In the genomic region with DNA sequence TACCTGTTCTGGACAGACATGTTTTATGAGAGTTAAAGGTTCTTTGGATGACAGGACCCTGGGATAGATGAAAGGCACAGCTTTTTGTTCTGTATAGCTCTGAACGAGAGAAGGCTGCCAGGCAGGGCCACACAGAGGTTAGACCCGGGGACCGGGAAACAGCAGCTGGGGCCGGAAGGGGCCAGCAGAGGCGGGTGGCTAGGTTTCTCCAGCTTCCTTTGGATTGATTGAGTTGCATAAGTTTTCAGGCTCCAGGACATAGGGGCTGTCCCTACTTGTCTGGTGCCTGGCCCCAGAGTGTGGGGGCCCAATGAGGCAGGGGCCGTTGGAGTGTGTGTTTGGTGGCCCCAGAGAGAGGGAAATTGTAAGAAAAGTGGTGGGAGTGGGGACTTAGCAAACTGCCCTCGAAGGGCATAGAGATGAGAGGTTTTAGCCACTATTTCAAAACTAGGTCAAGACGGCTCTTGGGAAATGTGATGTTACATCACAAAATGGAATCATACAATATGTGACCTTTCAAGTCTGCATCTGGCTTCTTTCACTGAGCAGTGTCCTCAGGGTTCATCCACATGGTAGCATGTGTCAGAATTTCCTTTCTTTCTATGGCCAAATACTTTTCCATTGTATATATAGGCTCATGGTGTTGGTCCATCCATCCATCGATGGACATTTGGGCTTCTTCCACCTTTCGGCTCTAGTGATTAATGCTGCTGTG, we compare ENCODE assay signal across 23 cellular contexts. TPM values are rescaled to one million over a fixed set of nuclear protein-coding genes. Genes with fewer than 3 reads are reported as not detected.
DNase-seq lines count a peak whose midpoint lies in the region; ATAC-seq and TF ChIP-seq lines count a peak whose summit lies in the region.
"Had no signal": no experiment of that assay in that cellular context is flagged by ENCODE, and none has a peak within 500 bp of the region (broad histone marks: within the 10 kb centered on the region; RNA-seq: fewer than 3 reads in every experiment).

No MANE protein-coding gene starts in this region.

- ATAC-seq in gastroesophageal sphincter = peak; percentile 50
- ATAC-seq: activated naive CD8-positive, alpha-beta T cell treated with anti-CD3 and anti-CD28 coated beads, Interleukin-2, amount 50 U/mL, for 24 hours; stimulated activated naive CD8-positive, alpha-beta T cell treated with anti-CD3 and anti-CD28 coated beads, Interleukin-15, Interleukin-2, amounts not matched to agents 100 U/mL and 50 U/mL, for 24 hours had no signal

- no peaks in the 10 kb centered on the region for H4K20me1 ChIP-seq in osteoblast (ENCODE audit: insufficient read depth, low read length)

- no peaks in the 10 kb centered on the region for H3K9me3 ChIP-seq in gastroesophageal sphincter
- H3K9me3 ChIP-seq in osteoblast (ENCODE audit: low read depth, low read length) = no peaks in the 10 kb centered on the region

- no peak for TF ChIP-seq CTCF in gastroesophageal sphincter (IDR thresholded peaks at IDR 0.05)
- TF ChIP-seq CTCF in osteoblast (IDR thresholded peaks at IDR 0.05; ENCODE audit: extremely low read depth, low read depth, low read length) = no peak

- no peaks in the 10 kb centered on the region for H3K36me3 ChIP-seq in gastroesophageal sphincter
- no peaks in the 10 kb centered on the region for H3K36me3 ChIP-seq in osteoblast (ENCODE audit: insufficient read depth, low read length)

- DNase-seq in CD1c-positive myeloid dendritic cell (ENCODE audit: extremely low spot score) (peak; percentile 50), SKM-1 (lab: John Stamatoyannopoulos, UW; ENCODE audit: unreplicated experiment) (peak; percentile 48), osteoblast (ENCODE audit: insufficient read length, low spot score, missing footprints) (peak; percentile 52), Kasumi-1 (lab: John Stamatoyannopoulos, UW) (no peak), DMS153 treated with DMSO at 0.1 percent for 48 hours (lab: John Stamatoyannopoulos, UW; ENCODE audit: unreplicated experiment) (no peak), NCI-H526 (lab: John Stamatoyannopoulos, UW) (no peak), COLO668 (lab: John Stamatoyannopoulos, UW; ENCODE audit: unreplicated experiment) (no peak)
- DNase-seq: activated naive CD8-positive, alpha-beta T cell treated with anti-CD3 and anti-CD28 coated beads, Interleukin-2, amount 50 U/mL, for 24 hours; caudate nucleus; H9; kidney; NCI-H2081 treated with DMSO at 0.1 percent for 48 hours; NCI-H510A treated with DMSO at 0.1 percent for 48 hours; retina; SHP77; stimulated activated naive CD8-positive, alpha-beta T cell treated with anti-CD3 and anti-CD28 coated beads, Interleukin-15, Interleukin-2, amounts not matched to agents 100 U/mL and 50 U/mL, for 24 hours had no signal

- no peak overlapping the region for H3K4me3 ChIP-seq in gastroesophageal sphincter
- H3K4me3 ChIP-seq in osteoblast (ENCODE audit: insufficient read depth, low read length) = no peak overlapping the region

- no peak overlapping the region for H2AFZ ChIP-seq in osteoblast (ENCODE audit: low read length)

- H3K27ac ChIP-seq in gastroesophageal sphincter = peak overlapping the region in 3 of 4 donors; percentile 12 to 31 (median 31)
- no peak overlapping the region for H3K27ac ChIP-seq in osteoblast (ENCODE audit: low read depth, low read length)

- H3K79me2 ChIP-seq in osteoblast (ENCODE audit: insufficient read depth, low read length) = no peaks in the 10 kb centered on the region

- WGBS in gastroesophageal sphincter (ENCODE audit: low coverage in 1 of 2), 2 donors = 79 to 80% methylated on average over 3 to 8 of the region's 10 CpGs

- no peak for TF ChIP-seq POLR2A in gastroesophageal sphincter (IDR thresholded peaks at IDR 0.05)

- H3K4me2 ChIP-seq in osteoblast (ENCODE audit: insufficient read depth, low read length) = no peak overlapping the region

- no peak for TF ChIP-seq EP300 in gastroesophageal sphincter (IDR thresholded peaks at IDR 0.05)

- H3K27me3 ChIP-seq in gastroesophageal sphincter = no peaks in the 10 kb centered on the region
- H3K27me3 ChIP-seq in osteoblast (ENCODE audit: insufficient read depth, low read length) = peaks cover 45% of the 10 kb centered on the region

- H3K4me1 ChIP-seq in gastroesophageal sphincter (peaks cover 0 to 23% (median 0%) of the 10 kb centered on the region in 3 donors), osteoblast (ENCODE audit: insufficient read depth, low read length) (no peaks in the 10 kb centered on the region)

RNA-seq across cellular contexts. Expression of gene ZFP92, which starts 3.7 kb away (rescaled TPM):
- total RNA-seq in gastroesophageal sphincter (1 to 10 TPM; 1.5 to 3.8 (median 2.0) TPM), osteoblast (under 0.01 TPM in 1 of 2 replicates, not detected in the other)

RNA-seq across cellular contexts. Expression of gene PNMA6E, which starts 13.8 kb away (rescaled TPM):
- total RNA-seq in gastroesophageal sphincter (not detected), osteoblast (not detected in 2 replicates)
- total RNA-seq: activated CD8-positive, alpha-beta memory T cell treated with anti-CD3 and anti-CD28 coated beads for 36 hours; activated T-helper 1 cell treated with anti-CD3 and anti-CD28 coated beads, Interleukin-12 subunit alpha, Interleukin-12 subunit beta, Interleukin-2, Interleukin-4 antibody, amounts not matched to agents 30 ng/mL and 10 ng/mL and 1 ng/mL, durations not matched to agents 14 hours and 24 hours and 36 hours; Daoy; H9; kidney; mucosa of gallbladder; T-helper 2 cell treated with Interferon-gamma antibody and Interleukin-4, amounts not matched to agents 100 ng/mL and 5 ng/mL, for 36 hours; urinary bladder had no signal

RNA-seq across cellular contexts. Expression of gene TREX2, which starts 30.9 kb away (rescaled TPM):
- total RNA-seq in gastroesophageal sphincter (1 to 10 TPM in 2 of 4 donors, under 1 TPM in 2; 0.42 to 1.6 (median 0.87) TPM), osteoblast (3.3 and 3.5 TPM in 2 replicates)

RNA-seq across cellular contexts. Expression of gene HAUS7, which starts 55.4 kb away (rescaled TPM):
- 10 to 100 TPM; 20.2 to 34.0 (median 28.3) TPM for total RNA-seq in gastroesophageal sphincter
- 8.3 and 14.1 TPM in 2 replicates for total RNA-seq in osteoblast

Comparison
In these comparisons a context has a peak if more than half of its experiments do, and no peak if none do; other contexts are left out.
1. DNase-seq: peak in CD1c-positive myeloid dendritic cell (single experiment), SKM-1 (single experiment) and osteoblast (single experiment); none in Kasumi-1 (0 of 2), DMS153 treated with DMSO at 0.1 percent for 48 hours (single experiment), NCI-H526 (0 of 2) and COLO668 (single experiment).